In the genomic region with DNA sequence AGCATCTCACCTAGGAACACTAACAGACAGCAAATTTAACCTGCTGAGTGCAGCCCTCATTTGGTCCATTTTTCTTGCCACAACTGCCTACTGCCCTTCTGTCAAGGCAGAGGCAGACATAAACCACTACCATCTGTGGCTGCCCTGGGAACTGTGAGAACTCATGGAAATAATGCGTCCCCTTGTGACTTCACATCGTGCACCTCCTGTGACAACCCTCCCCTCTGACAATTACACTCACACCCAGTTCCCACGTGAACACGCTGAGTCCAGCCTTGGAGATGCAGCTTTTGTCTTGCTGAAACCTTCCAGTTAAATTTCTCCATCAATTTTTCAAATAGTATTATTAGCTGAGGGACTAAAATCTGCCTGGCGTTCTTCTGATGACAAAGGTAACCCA, we compare ENCODE assay signal across 11 cellular contexts.
A peak's percentile ranks its signal among the peaks of the same experiment; 100 is the strongest.
DNase-seq lines count a peak whose midpoint lies in the region; ATAC-seq and TF ChIP-seq lines count a peak whose summit lies in the region.
"Had no signal": no experiment of that assay in that cellular context is flagged by ENCODE, and none has a peak within 500 bp of the region (broad histone marks: within the 10 kb centered on the region; RNA-seq: fewer than 3 reads in every experiment).

No MANE protein-coding gene starts in this region.

- DNase-seq in activated CD8-positive, alpha-beta memory T cell treated with anti-CD3 and anti-CD28 coated beads, Interleukin-2, amount 10 ng/mL, durations not matched to agents 7 days and 5 days = no peak
- DNase-seq in activated CD8-positive, alpha-beta memory T cell treated with anti-CD3 and anti-CD28 coated beads, Interleukin-2, amount 50 U/mL, for 4 hours = no peak
- DNase-seq in RKO (ENCODE audit: low spot score) (peak; percentile 87), colonic mucosa (no peak), spleen (no peak), GM20000 (ENCODE audit: low spot score) (no peak), cortex of kidney (lab: John Stamatoyannopoulos, UW) (no peak), GM13977 (ENCODE audit: low spot score) (no peak)
- DNase-seq: KG1, NCI-H1417, NCI-H345 had no signal

- CTCF ChIA-PET in activated CD8-positive, alpha-beta memory T cell treated with anti-CD3 and anti-CD28 coated beads, Interleukin-2, amount 10 ng/mL, durations not matched to agents 7 days and 5 days (lab: Charles Lee) = interaction anchor here (1.3 to 2.7 kb wide), 5 partner anchors 11 to 30 kb away, joined by 3 to 16 read pairs (median 4); no protein-coding TSS in a partner anchor

- no peaks in the 10 kb centered on the region for H3K27me3 ChIP-seq in colonic mucosa
- H3K27me3 ChIP-seq in spleen (replicated peaks in 1 of 7) = no peaks in the 10 kb centered on the region

- H3K36me3 Mint-ChIP-seq in activated CD8-positive, alpha-beta memory T cell treated with anti-CD3 and anti-CD28 coated beads, Interleukin-2, amount 10 ng/mL, durations not matched to agents 7 days and 5 days = peaks cover 53% of the 10 kb centered on the region

- no peak overlapping the region for H3K4me3 Mint-ChIP-seq in activated CD8-positive, alpha-beta memory T cell treated with anti-CD3 and anti-CD28 coated beads, Interleukin-2, amount 10 ng/mL, durations not matched to agents 7 days and 5 days

- TF ChIP-seq CTCF in colonic mucosa (IDR thresholded peaks at IDR 0.05) = no peak
- TF ChIP-seq CTCF in spleen (IDR thresholded peaks at IDR 0.05 in 8 of 11, conservative IDR thresholded peaks at IDR 0.05 in 3 of 11) = no peak
- TF ChIP-seq CTCF in GM20000 (IDR thresholded peaks at IDR 0.05; ENCODE audit: extremely low read depth, missing control alignments) = no peak
- TF ChIP-seq CTCF in GM13977 (IDR thresholded peaks at IDR 0.05; ENCODE audit: extremely low read depth, insufficient read depth, missing control alignments) = no peak

- H3K27ac Mint-ChIP-seq in activated CD8-positive, alpha-beta memory T cell treated with anti-CD3 and anti-CD28 coated beads, Interleukin-2, amount 10 ng/mL, durations not matched to agents 7 days and 5 days = peak overlapping the region; percentile 88

- H3K27me3 Mint-ChIP-seq in activated CD8-positive, alpha-beta memory T cell treated with anti-CD3 and anti-CD28 coated beads, Interleukin-2, amount 10 ng/mL, durations not matched to agents 7 days and 5 days = no peaks in the 10 kb centered on the region

- H3K9me3 ChIP-seq in colonic mucosa (no peaks in the 10 kb centered on the region), spleen (no peaks in the 10 kb centered on the region)

- peak overlapping the region in 1 of 2 donors; percentile 12 for H3K9ac ChIP-seq in colonic mucosa (ENCODE audit: low read depth in 2 of 2, low read length in 2 of 2)

- WGBS in spleen, 5 donors = 84 to 89% (median 86%) methylated on average over 5 of the region's 5 CpGs

- no peaks in the 10 kb centered on the region for H3K4me1 ChIP-seq in colonic mucosa
- peaks cover 39 to 100% (median 89%) of the 10 kb centered on the region in 6 donors for H3K4me1 ChIP-seq in spleen

- H3K4me1 Mint-ChIP-seq in activated CD8-positive, alpha-beta memory T cell treated with anti-CD3 and anti-CD28 coated beads, Interleukin-2, amount 10 ng/mL, durations not matched to agents 7 days and 5 days = peaks cover 86% of the 10 kb centered on the region

- no peak for TF ChIP-seq POLR2A in spleen (IDR thresholded peaks at IDR 0.05)

- in situ Hi-C loops in GM13977 (cut with MboI; ENCODE audit: low pct_unique_long_range_greater_than_20kb, low sequenced_read_pairs, unreplicated experiment) = no loop called here

- intact Hi-C loops in colonic mucosa (cut with DNase I) (no loop called here), spleen (cut with DNase I; ENCODE audit: low total_unique reads) (no loop called here)

- H3K36me3 ChIP-seq in colonic mucosa = no peaks in the 10 kb centered on the region
- peaks cover 0 to 25% (median 2%) of the 10 kb centered on the region in 6 donors for H3K36me3 ChIP-seq in spleen

- H3K27ac ChIP-seq in colonic mucosa (peak overlapping the region; percentile 30), spleen (peak overlapping the region; percentile 28 to 90 (median 82))

- H3K4me3 ChIP-seq in colonic mucosa (no peak overlapping the region), spleen (no peak overlapping the region)

- no peaks in the 10 kb centered on the region for H3K9me3 Mint-ChIP-seq in activated CD8-positive, alpha-beta memory T cell treated with anti-CD3 and anti-CD28 coated beads, Interleukin-2, amount 10 ng/mL, durations not matched to agents 7 days and 5 days (ENCODE audit: low read depth)

- ATAC-seq in activated CD8-positive, alpha-beta memory T cell treated with anti-CD3 and anti-CD28 coated beads, Interleukin-2, amount 10 ng/mL, durations not matched to agents 7 days and 5 days = peak; percentile 24
